35 cellular contexts compared by ENCODE assay signal in the genomic region with DNA sequence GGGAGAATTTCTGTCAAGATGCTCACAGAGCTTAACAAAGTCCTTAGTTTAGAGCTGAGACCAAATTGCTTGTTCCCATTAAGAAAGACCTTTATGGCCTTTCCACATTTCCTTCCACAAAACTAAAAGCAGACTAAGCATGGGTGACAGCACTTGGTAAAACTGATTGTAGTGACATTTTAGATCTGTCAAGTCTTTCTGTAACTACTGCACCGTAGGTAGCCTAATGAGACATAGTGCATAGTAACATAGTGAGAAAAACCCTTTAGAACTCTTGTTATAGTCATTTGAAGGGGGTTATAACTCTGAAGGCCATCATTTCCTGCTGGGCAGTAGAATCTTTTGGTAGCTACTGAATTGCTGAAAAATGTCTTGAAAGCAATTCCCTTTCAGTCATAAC.
"Had no signal": no experiment of that assay in that cellular context is flagged by ENCODE, and none has a peak within 500 bp of the region (broad histone marks: within the 10 kb centered on the region; RNA-seq: fewer than 3 reads in every experiment).

No MANE protein-coding gene starts in this region.

- H3K27ac ChIP-seq: KMS-11 had no signal

- H3K4me2 ChIP-seq: KMS-11 had no signal

- H3K9me3 ChIP-seq: MG63 had no signal

- H3K36me3 ChIP-seq: MG63 had no signal

- H3K9ac ChIP-seq: KMS-11 had no signal

- H3K27me3 ChIP-seq: MG63 had no signal

- H3K4me3 ChIP-seq: MG63 had no signal

- DNase-seq: Karpas-422, Kasumi-1, KG1, MG63, MM.1S, MV-4-11, NCI-H1048, NCI-H1092, NCI-H1092 treated with DMSO at 0.1 percent for 48 hours, NCI-H1105, NCI-H1105 treated with DMSO at 0.1 percent for 48 hours, NCI-H1417, NCI-H1417 treated with DMSO at 0.1 percent for 48 hours, NCI-H1436, NCI-H1436 treated with DMSO at 0.1 percent for 48 hours, NCI-H146, NCI-H1694, NCI-H1694 treated with DMSO at 0.1 percent for 48 hours, NCI-H187, NCI-H187 treated with DMSO at 0.1 percent for 48 hours, NCI-H1930, NCI-H2029, NCI-H2029 treated with DMSO at 0.1 percent for 48 hours, NCI-H2081, NCI-H2081 treated with DMSO at 0.1 percent for 48 hours, NCI-H2107, NCI-H2171, NCI-H2171 treated with DMSO at 0.1 percent for 48 hours, NCI-H2227 treated with DMSO at 0.1 percent for 48 hours, NCI-H226, NCI-H345, NCI-H446, NCI-H446 treated with DMSO at 0.1 percent for 48 hours, NCI-H510A had no signal
